In the genomic region with DNA sequence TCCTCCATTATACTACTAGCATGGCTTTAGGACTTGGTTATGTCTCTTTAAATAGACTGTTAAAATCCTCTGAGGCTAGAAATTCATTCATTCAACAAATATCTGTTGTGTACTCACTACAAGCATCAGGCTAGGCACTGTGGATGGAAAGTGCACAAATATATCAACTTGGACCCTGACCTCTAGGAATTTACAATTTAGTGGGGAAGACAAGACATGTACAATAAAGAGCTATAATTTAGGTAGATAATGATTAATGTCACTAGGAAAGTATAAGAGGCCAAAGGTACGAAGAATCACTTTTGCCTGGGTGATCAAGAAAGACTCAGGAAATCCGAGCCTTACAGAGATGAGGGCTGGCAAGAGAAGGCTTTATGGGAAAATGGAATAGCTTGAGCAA, we compare ENCODE assay signal across 35 cellular contexts.
"Had no signal": no experiment of that assay in that cellular context is flagged by ENCODE, and none has a peak within 500 bp of the region (broad histone marks: within the 10 kb centered on the region; RNA-seq: fewer than 3 reads in every experiment).

No MANE protein-coding gene starts in this region.

- H3K4me3 ChIP-seq: MG63 had no signal

- H3K9ac ChIP-seq: KMS-11 had no signal

- H3K36me3 ChIP-seq: MG63 had no signal

- H3K27me3 ChIP-seq: MG63 had no signal

- DNase-seq: Karpas-422, Kasumi-1, KG1, MG63, MM.1S, MV-4-11, NCI-H1048, NCI-H1092, NCI-H1092 treated with DMSO at 0.1 percent for 48 hours, NCI-H1105, NCI-H1105 treated with DMSO at 0.1 percent for 48 hours, NCI-H1417, NCI-H1417 treated with DMSO at 0.1 percent for 48 hours, NCI-H1436, NCI-H1436 treated with DMSO at 0.1 percent for 48 hours, NCI-H146, NCI-H1694, NCI-H1694 treated with DMSO at 0.1 percent for 48 hours, NCI-H187, NCI-H187 treated with DMSO at 0.1 percent for 48 hours, NCI-H1930, NCI-H2029, NCI-H2029 treated with DMSO at 0.1 percent for 48 hours, NCI-H2081, NCI-H2081 treated with DMSO at 0.1 percent for 48 hours, NCI-H2107, NCI-H2171, NCI-H2171 treated with DMSO at 0.1 percent for 48 hours, NCI-H2227 treated with DMSO at 0.1 percent for 48 hours, NCI-H226, NCI-H345, NCI-H446, NCI-H446 treated with DMSO at 0.1 percent for 48 hours, NCI-H510A had no signal

- H3K27ac ChIP-seq: KMS-11 had no signal

- H3K9me3 ChIP-seq: MG63 had no signal

- H3K4me2 ChIP-seq: KMS-11 had no signal
